In the genomic region with DNA sequence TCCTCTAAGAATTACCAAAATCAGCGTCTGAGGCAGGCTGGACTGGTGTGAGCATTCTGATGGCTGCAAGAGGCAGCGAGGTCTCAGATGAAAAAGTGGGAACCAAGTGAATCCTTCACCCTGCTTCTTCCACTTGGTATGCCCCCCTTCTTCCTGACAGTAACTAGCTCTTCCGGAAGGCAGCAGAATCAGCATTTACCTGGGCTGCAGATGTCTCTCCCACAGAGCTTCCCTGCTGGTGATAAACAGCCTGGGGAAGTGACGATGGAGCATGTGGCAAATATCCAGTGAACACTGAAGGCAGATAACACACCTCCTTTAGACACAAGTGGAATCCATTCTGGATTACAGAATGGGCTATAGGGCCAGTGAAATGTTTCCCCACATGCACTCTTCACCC, we compare ENCODE assay signal across 25 cellular contexts.
"Had no signal": no experiment of that assay in that cellular context is flagged by ENCODE, and none has a peak within 500 bp of the region (broad histone marks: within the 10 kb centered on the region; RNA-seq: fewer than 3 reads in every experiment).

No MANE protein-coding gene starts in this region.

- H3K9me3 Mint-ChIP-seq: activated naive CD4-positive, alpha-beta T cell treated with anti-CD3 and anti-CD28 coated beads, Interleukin-2, amount 10 ng/mL, durations not matched to agents 7 days and 5 days; activated T-helper 1 cell treated with anti-CD3 and anti-CD28 coated beads, Interleukin-12 subunit alpha, Interleukin-12 subunit beta, Interleukin-2, Interleukin-4 antibody, amounts not matched to agents 30 ng/mL and 10 ng/mL and 1 ng/mL, durations not matched to agents 14 hours and 24 hours and 36 hours; natural killer cell treated with Interleukin-12 subunit alpha and Interleukin-12 subunit beta and Interleukin-15 and Interleukin-18, amount 100 ng/mL, for 72 hours; stimulated activated naive CD8-positive, alpha-beta T cell treated with anti-CD3 and anti-CD28 coated beads, Interleukin-15, Interleukin-2, amounts not matched to agents 100 ng/mL and 50 ng/mL, for 24 hours; T-helper 2 cell treated with Interferon-gamma antibody and Interleukin-4, amounts not matched to agents 5 μg/mL and 100 μg/mL, for 36 hours; type B pancreatic cell had no signal

- DNase-seq: activated CD4-positive, alpha-beta T cell treated with anti-CD3 and anti-CD28 coated beads for 4 hours; activated CD4-positive, alpha-beta T cell treated with anti-CD3 and anti-CD28 coated beads, Interleukin-2, amount 50 U/mL, for 4 hours; activated effector memory CD4-positive, alpha-beta T cell treated with anti-CD3 and anti-CD28 coated beads, Interleukin-2, amount 50 U/mL, for 16 hours; activated naive CD4-positive, alpha-beta T cell treated with anti-CD3 and anti-CD28 coated beads, Interleukin-2, amount 10 ng/mL, durations not matched to agents 7 days and 5 days; amniotic stem cell; brain microvascular endothelial cell; caudate nucleus; foreskin fibroblast; head of caudate nucleus; hippocampal formation; left ventricle myocardium inferior; mucosa of descending colon; posterior cingulate gyrus; right cardiac atrium; stimulated activated CD4-positive, alpha-beta T cell treated with anti-CD3 and anti-CD28 coated beads, Interleukin-2, amount 100 ng/mL, for 48 hours; T-helper 1 cell had no signal

- H3K27me3 Mint-ChIP-seq: activated naive CD4-positive, alpha-beta T cell treated with anti-CD3 and anti-CD28 coated beads, Interleukin-2, amount 10 ng/mL, durations not matched to agents 7 days and 5 days; stimulated activated naive CD8-positive, alpha-beta T cell treated with anti-CD3 and anti-CD28 coated beads, Interleukin-15, Interleukin-2, amounts not matched to agents 100 ng/mL and 50 ng/mL, for 24 hours had no signal

- H3K9me3 ChIP-seq: left ventricle myocardium inferior, thoracic aorta, vagina had no signal

- H3K27ac Mint-ChIP-seq: activated naive CD4-positive, alpha-beta T cell treated with anti-CD3 and anti-CD28 coated beads, Interleukin-2, amount 10 ng/mL, durations not matched to agents 7 days and 5 days; activated T-helper 1 cell treated with anti-CD3 and anti-CD28 coated beads, Interleukin-12 subunit alpha, Interleukin-12 subunit beta, Interleukin-2, Interleukin-4 antibody, amounts not matched to agents 30 ng/mL and 10 ng/mL and 1 ng/mL, durations not matched to agents 14 hours and 24 hours and 36 hours; natural killer cell treated with Interleukin-12 subunit alpha and Interleukin-12 subunit beta and Interleukin-15 and Interleukin-18, amount 100 ng/mL, for 72 hours; stimulated activated naive CD8-positive, alpha-beta T cell treated with anti-CD3 and anti-CD28 coated beads, Interleukin-15, Interleukin-2, amounts not matched to agents 100 ng/mL and 50 ng/mL, for 24 hours; T-helper 2 cell treated with Interferon-gamma antibody and Interleukin-4, amounts not matched to agents 5 μg/mL and 100 μg/mL, for 36 hours; type B pancreatic cell had no signal

- H3K4me3 ChIP-seq: left ventricle myocardium inferior, lung, mucosa of descending colon, thoracic aorta, vagina had no signal

- H3K4me1 Mint-ChIP-seq: activated naive CD4-positive, alpha-beta T cell treated with anti-CD3 and anti-CD28 coated beads, Interleukin-2, amount 10 ng/mL, durations not matched to agents 7 days and 5 days had no signal

- ATAC-seq: esophagus mucosa; mucosa of descending colon; natural killer cell treated with Interleukin-12 subunit alpha and Interleukin-12 subunit beta and Interleukin-15 and Interleukin-18, amount 100 ng/mL, for 72 hours; right cardiac atrium had no signal

- H3K27me3 ChIP-seq: brain microvascular endothelial cell, vagina had no signal

- H3K4me1 ChIP-seq: left ventricle myocardium inferior, vagina had no signal

- H3K36me3 Mint-ChIP-seq: activated naive CD4-positive, alpha-beta T cell treated with anti-CD3 and anti-CD28 coated beads, Interleukin-2, amount 10 ng/mL, durations not matched to agents 7 days and 5 days; natural killer cell treated with Interleukin-12 subunit alpha and Interleukin-12 subunit beta and Interleukin-15 and Interleukin-18, amount 100 ng/mL, for 72 hours; type B pancreatic cell had no signal

- H3K36me3 ChIP-seq: brain microvascular endothelial cell, left ventricle myocardium inferior, thoracic aorta, vagina had no signal

- H3K4me3 Mint-ChIP-seq: activated naive CD4-positive, alpha-beta T cell treated with anti-CD3 and anti-CD28 coated beads, Interleukin-2, amount 10 ng/mL, durations not matched to agents 7 days and 5 days; activated T-helper 1 cell treated with anti-CD3 and anti-CD28 coated beads, Interleukin-12 subunit alpha, Interleukin-12 subunit beta, Interleukin-2, Interleukin-4 antibody, amounts not matched to agents 30 ng/mL and 10 ng/mL and 1 ng/mL, durations not matched to agents 14 hours and 24 hours and 36 hours; natural killer cell treated with Interleukin-12 subunit alpha and Interleukin-12 subunit beta and Interleukin-15 and Interleukin-18, amount 100 ng/mL, for 72 hours; stimulated activated naive CD8-positive, alpha-beta T cell treated with anti-CD3 and anti-CD28 coated beads, Interleukin-15, Interleukin-2, amounts not matched to agents 100 ng/mL and 50 ng/mL, for 24 hours; T-helper 2 cell treated with Interferon-gamma antibody and Interleukin-4, amounts not matched to agents 5 μg/mL and 100 μg/mL, for 36 hours; type B pancreatic cell had no signal

- H3K27ac ChIP-seq: brain microvascular endothelial cell, left ventricle myocardium inferior, thoracic aorta, vagina had no signal
